15 cellular contexts compared by ENCODE assay signal in genomic region chr14:50379563-50379962, GRCh38. TPM values are rescaled to one million over a fixed set of nuclear protein-coding genes. Genes with fewer than 3 reads are reported as not detected.
DNase-seq lines count a peak whose midpoint lies in the region; ATAC-seq lines count a peak whose summit lies in the region.
"Had no signal": no experiment of that assay in that cellular context is flagged by ENCODE, and none has a peak within 500 bp of the region (broad histone marks: within the 10 kb centered on the region; RNA-seq: fewer than 3 reads in every experiment).

No MANE protein-coding gene starts in this region.

- H2BK120ac ChIP-seq in neuronal stem cell (ENCODE audit: low read depth, low read length) = no peak overlapping the region

- no peak overlapping the region for H3K23ac ChIP-seq in neuronal stem cell (ENCODE audit: low read depth, low read length, poor library complexity)

- peaks cover 0 to 10% of the 10 kb centered on the region in 2 donors for H3K4me1 ChIP-seq in neuronal stem cell (ENCODE audit: control insufficient read depth in 2 of 2, insufficient read depth in 1 of 2, low read depth in 1 of 2, low read length in 2 of 2)
- H3K4me1 ChIP-seq: BLaER1, HAP-1 had no signal

- no peak overlapping the region for H3K4me2 ChIP-seq in neuronal stem cell (ENCODE audit: insufficient read depth, low read length, poor library complexity, severe bottlenecking)
- H3K4me2 ChIP-seq: A549, BLaER1 had no signal

- H3K27ac ChIP-seq in epithelial cell of prostate (peak overlapping the region; percentile 36), neuronal stem cell (replicated peaks; ENCODE audit: low read length) (no peak overlapping the region)
- H3K27ac ChIP-seq: 22Rv1, A549, BLaER1 had no signal

- H2BK15ac ChIP-seq in neuronal stem cell (ENCODE audit: low read length) = no peak overlapping the region

- H2BK12ac ChIP-seq in neuronal stem cell (ENCODE audit: low read length) = no peak overlapping the region

- H3K4ac ChIP-seq in neuronal stem cell (ENCODE audit: low read length) = no peak overlapping the region

- H3K36me3 ChIP-seq in neuronal stem cell (replicated peaks in 1 of 2; ENCODE audit: control insufficient read depth in 2 of 2, insufficient read depth in 2 of 2, low read length in 2 of 2) = no peaks in the 10 kb centered on the region
- H3K36me3 ChIP-seq: BLaER1, HAP-1 had no signal

- H3K14ac ChIP-seq in neuronal stem cell (ENCODE audit: low read length) = no peak overlapping the region

- peak; percentile 15 for DNase-seq in activated CD8-positive, alpha-beta memory T cell treated with anti-CD3 and anti-CD28 coated beads for 24 hours
- DNase-seq in activated CD8-positive, alpha-beta memory T cell treated with anti-CD3 and anti-CD28 coated beads, Interleukin-2, amount 50 U/mL, for 4 hours = no peak
- DNase-seq in epithelial cell of prostate (ENCODE audit: low read depth, low spot score) = peak; percentile 46
- DNase-seq in kidney tubule cell (ENCODE audit: low spot score) = peak; percentile 51
- no peak for DNase-seq in ecto neural progenitor cell (ENCODE audit: low spot score)
- no peak for DNase-seq in neuronal stem cell (ENCODE audit: low spot score)
- DNase-seq: CD4-positive, alpha-beta memory T cell; DMS153; DMS79; GDM1 had no signal

- WGBS in neuronal stem cell (ENCODE audit: extremely low coverage in 2 of 2, insufficient read length in 2 of 2, insufficient replicate concordance in 1 of 2), 2 donors = no CpG with 5 or more reads among the region's 2 CpGs

- no peak overlapping the region for H2BK5ac ChIP-seq in neuronal stem cell (ENCODE audit: low read length)

- H3K9me3 ChIP-seq in neuronal stem cell (replicated peaks in 1 of 2; ENCODE audit: control insufficient read depth in 2 of 2, insufficient read depth in 1 of 2, low read depth in 1 of 2, low read length in 2 of 2) = no peaks in the 10 kb centered on the region
- H3K9me3 ChIP-seq: A549, BLaER1, HAP-1 had no signal

- H4K91ac ChIP-seq in neuronal stem cell (ENCODE audit: low read depth, low read length, poor library complexity) = no peak overlapping the region

- no peaks in the 10 kb centered on the region for H3K27me3 ChIP-seq in neuronal stem cell (ENCODE audit: control insufficient read depth in 3 of 3, insufficient read depth in 3 of 3, low read depth in 1 of 3, low read length in 3 of 3)
- H3K27me3 ChIP-seq: BLaER1 had no signal

- no peak overlapping the region for H3K4me3 ChIP-seq in neuronal stem cell (ENCODE audit: low read length in 2 of 2)
- H3K4me3 ChIP-seq: A549, BLaER1, HAP-1 had no signal

- no peak overlapping the region for H3K18ac ChIP-seq in neuronal stem cell (ENCODE audit: low read length)

- no peak overlapping the region for H2AK5ac ChIP-seq in neuronal stem cell (ENCODE audit: low read depth, low read length)

- H3K79me1 ChIP-seq in neuronal stem cell (ENCODE audit: low read depth, low read length) = no peaks in the 10 kb centered on the region

- ATAC-seq in HG02970 (IDR thresholded peaks at IDR 0.05; ENCODE audit: low FRiP score, unreplicated experiment) = no peak
- ATAC-seq: A549 had no signal

- H2AFZ ChIP-seq in neuronal stem cell (ENCODE audit: low read length) = no peak overlapping the region

- no peak overlapping the region for H3K9ac ChIP-seq in neuronal stem cell (ENCODE audit: low read depth, low read length, poor library complexity)
- H3K9ac ChIP-seq: BLaER1 had no signal

- no peak overlapping the region for H4K8ac ChIP-seq in neuronal stem cell (ENCODE audit: low read depth, low read length)

RNA-seq across cellular contexts. Expression of gene CDKL1, which starts 17.1 kb away (rescaled TPM):
- polyA plus RNA-seq in neuronal stem cell (2013, experiment 1 of 2) = 1.5 TPM
- polyA plus RNA-seq in neuronal stem cell (2013, experiment 2 of 2) = 3.0 TPM

Comparison
In these comparisons a context has a peak if more than half of its experiments do, and no peak if none do; other contexts are left out.
1. DNase-seq: peak in activated CD8-positive, alpha-beta memory T cell treated with anti-CD3 and anti-CD28 coated beads for 24 hours (single experiment), epithelial cell of prostate (single experiment) and kidney tubule cell (single experiment); none in activated CD8-positive, alpha-beta memory T cell treated with anti-CD3 and anti-CD28 coated beads, Interleukin-2, amount 50 U/mL, for 4 hours (single experiment), ecto neural progenitor cell (single experiment) and neuronal stem cell (single experiment).